In the genomic region with DNA sequence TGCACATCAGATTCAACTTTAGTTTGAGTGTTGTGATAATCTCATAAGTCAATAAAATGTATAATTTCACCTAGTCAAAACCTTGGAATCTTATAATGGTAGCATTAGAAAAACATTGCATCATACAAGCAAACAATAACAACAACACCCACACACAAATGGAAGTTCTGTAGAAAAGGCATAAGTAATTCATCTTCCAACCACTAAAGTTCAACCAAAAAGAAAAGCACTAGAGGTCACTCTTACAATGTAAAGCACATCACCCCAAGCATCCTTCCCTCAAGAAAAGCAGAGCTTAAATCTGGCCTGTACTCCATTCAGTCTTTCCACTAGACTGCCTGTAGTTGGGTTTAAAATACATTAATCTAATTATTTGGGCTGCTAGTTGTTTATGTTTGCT, we compare ENCODE assay signal across 9 cellular contexts. TPM values are rescaled to one million over a fixed set of nuclear protein-coding genes. Genes with fewer than 3 reads are reported as not detected.
DNase-seq lines count a peak whose midpoint lies in the region; TF ChIP-seq lines count a peak whose summit lies in the region.
"Had no signal": no experiment of that assay in that cellular context is flagged by ENCODE, and none has a peak within 500 bp of the region (broad histone marks: within the 10 kb centered on the region; RNA-seq: fewer than 3 reads in every experiment).

No MANE protein-coding gene starts in this region.

- peaks cover 15% of the 10 kb centered on the region for H3K27me3 Mint-ChIP-seq in nephron (ENCODE audit: low read depth)

- H3K36me3 Mint-ChIP-seq in nephron (ENCODE audit: low read depth): no peaks in the 10 kb centered on the region

- intact Hi-C loops in spleen (cut with DNase I; ENCODE audit: low total_unique reads): no loop called here

- H3K4me1 Mint-ChIP-seq in nephron: peaks cover 4% of the 10 kb centered on the region

- H3K36me3 ChIP-seq in adipocyte (ENCODE audit: control insufficient read depth, insufficient read depth, low read length, severe bottlenecking) (no peaks in the 10 kb centered on the region), spleen (no peaks in the 10 kb centered on the region)

- no peak overlapping the region for H3K4me3 ChIP-seq in adipocyte (ENCODE audit: low read length)
- no peak overlapping the region for H3K4me3 ChIP-seq in spleen

- TF ChIP-seq POLR2A in spleen (IDR thresholded peaks at IDR 0.05): no peak

- H3K27ac Mint-ChIP-seq in nephron: no peak overlapping the region

- in situ Hi-C loops in GM13977 (cut with MboI; ENCODE audit: low pct_unique_long_range_greater_than_20kb, low sequenced_read_pairs, unreplicated experiment): no loop called here

- H3K27me3 ChIP-seq in adipocyte (replicated peaks; ENCODE audit: control insufficient read depth, insufficient read depth, low read length) (no peaks in the 10 kb centered on the region), spleen (replicated peaks in 1 of 7) (peaks cover 0 to 9% (median 0%) of the 10 kb centered on the region in 7 donors)

- H3K9ac ChIP-seq in adipocyte (ENCODE audit: low read length): no peak overlapping the region

- H3K27ac ChIP-seq in spleen: no peak overlapping the region

- peaks cover 12% of the 10 kb centered on the region for H3K4me1 ChIP-seq in adipocyte (ENCODE audit: control insufficient read depth, insufficient read depth, low read length)
- H3K4me1 ChIP-seq in spleen: no peaks in the 10 kb centered on the region

- no peak for TF ChIP-seq CTCF in GM13977 (IDR thresholded peaks at IDR 0.05; ENCODE audit: extremely low read depth, insufficient read depth, missing control alignments)
- TF ChIP-seq CTCF in nephron (IDR thresholded peaks at IDR 0.05; ENCODE audit: unreplicated experiment in 3 of 3): peak; percentile 41 to 61 (median 47)
- peak in 1 of 11 experiments; percentile 17 for TF ChIP-seq CTCF in spleen (IDR thresholded peaks at IDR 0.05 in 8 of 11, conservative IDR thresholded peaks at IDR 0.05 in 3 of 11)

- no peaks in the 10 kb centered on the region for H3K9me3 Mint-ChIP-seq in nephron

- no peaks in the 10 kb centered on the region for H3K9me3 ChIP-seq in adipocyte (ENCODE audit: control insufficient read depth, low read length)
- no peaks in the 10 kb centered on the region for H3K9me3 ChIP-seq in spleen

- H3K4me3 Mint-ChIP-seq in nephron: peak overlapping the region in 1 of 3 experiments; percentile 5

- peak; percentile 18 for DNase-seq in GM13977 (ENCODE audit: low spot score)
- DNase-seq in LHCN-M2 (ENCODE audit: low read depth): peak; percentile 14
- DNase-seq in adipocyte (ENCODE audit: low read depth): peak; percentile 75
- no peak for DNase-seq in spleen
- no peak for DNase-seq in HCEC 1CT
- DNase-seq in NCI-H1436 (lab: John Stamatoyannopoulos, UW): no peak
- no peak for DNase-seq in activated naive CD4-positive, alpha-beta T cell treated with Interleukin-2 at 50 U/mL for 16 hours

RNA-seq across cellular contexts. Expression of a gene that starts 1.8 kb away (rescaled TPM):
- total RNA-seq in LHCN-M2 (2014; rRNA removed): 0.06 TPM in 1 of 2 replicates, not detected in the other
- polyA plus RNA-seq in LHCN-M2 (2012): not detected
- total RNA-seq in spleen: under 1 TPM in 1 of 7 donors, not detected in 6; 0.23 TPM
- polyA plus RNA-seq in spleen: not detected
- total RNA-seq: fibroblast of villous mesenchyme had no signal

Comparison
In these comparisons a context has a peak if more than half of its experiments do, and no peak if none do; other contexts are left out.
1. DNase-seq: peak in GM13977 (single experiment), LHCN-M2 (single experiment) and adipocyte (single experiment); none in spleen (single experiment), HCEC 1CT (single experiment), NCI-H1436 (single experiment) and activated naive CD4-positive, alpha-beta T cell treated with Interleukin-2 at 50 U/mL for 16 hours (single experiment).